Comparison of ENCODE assay signal across 8 cellular contexts in genomic region chr17:66900126-66901010, GRCh38.
A peak's percentile ranks its signal among the peaks of the same experiment; 100 is the strongest.
DNase-seq lines count a peak whose midpoint lies in the region; ATAC-seq and TF ChIP-seq lines count a peak whose summit lies in the region.
"Had no signal": no experiment of that assay in that cellular context is flagged by ENCODE, and none has a peak within 500 bp of the region (broad histone marks: within the 10 kb centered on the region; RNA-seq: fewer than 3 reads in every experiment).

No MANE protein-coding gene starts in this region.

- in situ Hi-C loops in mammary epithelial cell (cut with MboI; ENCODE audit: low sequenced_read_pairs in 2 of 2): loop anchor here (10.0 to 25.0 kb wide), 3 partner anchors 186 to 696 kb away; no protein-coding TSS in a partner anchor

- DNase-seq in EH (ENCODE audit: low read depth): peak; percentile 30
- DNase-seq in NAMALWA (ENCODE audit: low spot score): peak; percentile 19
- no peak for DNase-seq in mammary epithelial cell
- DNase-seq in osteoblast (ENCODE audit: insufficient read length, low spot score, missing footprints): no peak
- DNase-seq in SKM-1 (lab: John Stamatoyannopoulos, UW; ENCODE audit: unreplicated experiment): no peak
- no peak for DNase-seq in islet precursor cell
- DNase-seq: NK-92 treated with Interleukin-12 subunit alpha and Interleukin-12 subunit beta, amount 100 ng/mL, for 24 hours had no signal

- peak overlapping the region; percentile 3 for H3K27ac ChIP-seq in mammary epithelial cell (ENCODE audit: insufficient read depth, low read depth, low read length)
- H3K27ac ChIP-seq in osteoblast (ENCODE audit: low read depth, low read length): no peak overlapping the region

- 16% methylated on average over 9 of the region's 9 CpGs for WGBS in mammary epithelial cell (ENCODE audit: low coverage, missing lambda C conversion rate)

- dilution Hi-C loops in mammary epithelial cell (cut with HindIII; ENCODE audit: low sequenced_read_pairs): no loop called here

- H4K20me1 ChIP-seq in mammary epithelial cell (ENCODE audit: insufficient read depth, low read length) (no peaks in the 10 kb centered on the region), osteoblast (ENCODE audit: insufficient read depth, low read length) (no peaks in the 10 kb centered on the region)

- ATAC-seq in GM19455 (IDR thresholded peaks at IDR 0.05; ENCODE audit: unreplicated experiment): no peak

- H3K36me3 ChIP-seq in mammary epithelial cell (ENCODE audit: insufficient read depth, low read length) (no peaks in the 10 kb centered on the region), osteoblast (ENCODE audit: insufficient read depth, low read length) (no peaks in the 10 kb centered on the region)

- CTCF ChIA-PET in mammary epithelial cell (lab: Charles Lee; ENCODE audit: low non-redundant PET): interaction anchor here (0.6 to 0.8 kb wide), 4 partner anchors 52 to 183 kb away, joined by 3 to 6 read pairs (median 4); no protein-coding TSS in a partner anchor

- TF ChIP-seq CTCF in mammary epithelial cell (conservative IDR thresholded peaks at IDR 0.05 in 1 of 2, IDR thresholded peaks at IDR 0.05 in 1 of 2; ENCODE audit: extremely low read depth in 1 of 2, insufficient read depth in 1 of 2, low read depth in 1 of 2, low read length in 2 of 2): peak; percentile 30 to 33
- peak; percentile 49 for TF ChIP-seq CTCF in osteoblast (IDR thresholded peaks at IDR 0.05; ENCODE audit: extremely low read depth, low read depth, low read length)

- H3K4me3 ChIP-seq in mammary epithelial cell (replicated peaks in 1 of 3; ENCODE audit: insufficient read depth in 1 of 3, low read depth in 2 of 3, low read length in 3 of 3): no peak overlapping the region
- no peak overlapping the region for H3K4me3 ChIP-seq in osteoblast (ENCODE audit: insufficient read depth, low read length)

- peaks cover 25% of the 10 kb centered on the region for H3K4me1 ChIP-seq in mammary epithelial cell (ENCODE audit: insufficient read depth, low read length)
- peaks cover 1% of the 10 kb centered on the region for H3K4me1 ChIP-seq in osteoblast (ENCODE audit: insufficient read depth, low read length)

- H3K9me3 ChIP-seq in mammary epithelial cell (replicated peaks; ENCODE audit: insufficient read depth, low read length): no peaks in the 10 kb centered on the region
- no peaks in the 10 kb centered on the region for H3K9me3 ChIP-seq in osteoblast (ENCODE audit: low read depth, low read length)

- no TSS peak for BruUV-seq in mammary epithelial cell (replicated peaks; lab: Mats Ljungman, UMichigan)

- H3K4me2 ChIP-seq in mammary epithelial cell (ENCODE audit: insufficient read depth, low read depth, low read length) (peak overlapping the region; percentile 20), osteoblast (ENCODE audit: insufficient read depth, low read length) (no peak overlapping the region)

- H2AFZ ChIP-seq in mammary epithelial cell (ENCODE audit: low read depth, low read length): peak overlapping the region; percentile 79
- H2AFZ ChIP-seq in osteoblast (ENCODE audit: low read length): no peak overlapping the region

- intact Hi-C loops in mammary epithelial cell (cut with micrococcal nuclease): loop anchor here (1.0 to 10.0 kb wide), 5 partner anchors 172 to 1666 kb away; no protein-coding TSS in a partner anchor

- H3K79me2 ChIP-seq in mammary epithelial cell (ENCODE audit: insufficient read depth, low read length) (no peaks in the 10 kb centered on the region), osteoblast (ENCODE audit: insufficient read depth, low read length) (no peaks in the 10 kb centered on the region)

- no peaks in the 10 kb centered on the region for H3K27me3 ChIP-seq in mammary epithelial cell (ENCODE audit: insufficient read depth, low read length)
- H3K27me3 ChIP-seq in osteoblast (ENCODE audit: insufficient read depth, low read length): peaks cover 28% of the 10 kb centered on the region

- H3K9ac ChIP-seq in mammary epithelial cell (ENCODE audit: insufficient read depth, low read length): no peak overlapping the region

Comparison
In these comparisons a context has a peak if more than half of its experiments do, and no peak if none do; other contexts are left out.
1. DNase-seq: peak in EH (single experiment) and NAMALWA (single experiment); none in mammary epithelial cell (single experiment), osteoblast (single experiment), SKM-1 (single experiment) and islet precursor cell (single experiment).